ENCODE assay signal across 9 cellular contexts in the genomic region with DNA sequence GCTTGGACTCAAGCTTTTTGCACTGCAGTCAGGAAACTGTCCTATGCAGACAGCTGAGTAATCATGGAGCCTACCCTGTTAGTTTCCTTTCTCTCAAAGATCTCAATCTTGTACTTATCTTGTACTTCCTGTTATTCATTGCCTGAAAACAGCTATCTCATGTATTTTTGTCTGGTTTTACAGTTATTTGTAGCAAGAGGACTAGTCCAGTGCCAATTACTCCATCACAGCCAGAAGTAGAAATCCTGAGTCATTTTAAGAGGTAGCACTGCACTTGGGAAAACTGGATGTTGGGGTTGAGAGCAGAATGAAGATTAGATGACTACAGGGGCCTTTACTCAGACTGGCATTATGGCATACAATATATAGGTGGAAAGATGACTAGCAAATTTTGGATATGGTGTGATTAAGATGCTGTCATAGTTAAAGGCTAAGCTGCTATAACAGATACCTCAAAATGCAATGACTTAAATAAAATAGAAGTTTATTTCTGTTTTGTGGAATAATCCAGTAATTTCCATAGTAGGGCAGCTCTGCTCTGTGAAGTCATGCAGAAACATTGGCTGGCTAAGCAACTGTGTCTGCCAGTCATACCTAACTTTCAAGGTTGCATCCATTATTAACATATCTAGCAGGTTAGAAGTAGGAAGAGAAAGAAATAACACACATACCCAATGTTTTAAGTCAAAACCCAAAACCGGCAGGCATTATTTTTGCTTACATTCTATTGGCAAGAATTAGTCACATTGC. TPM values are rescaled to one million over a fixed set of nuclear protein-coding genes. Genes with fewer than 3 reads are reported as not detected.
DNase-seq lines count a peak whose midpoint lies in the region; ATAC-seq, FAIRE-seq and TF ChIP-seq lines count a peak whose summit lies in the region.
"Had no signal": no experiment of that assay in that cellular context is flagged by ENCODE, and none has a peak within 500 bp of the region (broad histone marks: within the 10 kb centered on the region; RNA-seq: fewer than 3 reads in every experiment).

No MANE protein-coding gene starts in this region.

- intact Hi-C loops in ascending aorta (cut with DNase I): no loop called here

- H3K36me3 ChIP-seq in ascending aorta (no peaks in the 10 kb centered on the region), neutrophil (no peaks in the 10 kb centered on the region), SJCRH30 (no peaks in the 10 kb centered on the region)

- H3K4me1 ChIP-seq in ascending aorta (no peaks in the 10 kb centered on the region), neutrophil (ENCODE audit: control insufficient read depth in 1 of 2, insufficient read depth in 1 of 2, low read depth in 1 of 2, low read length in 1 of 2) (peaks cover 0 to 9% of the 10 kb centered on the region in 2 experiments), SJCRH30 (no peaks in the 10 kb centered on the region)
- H3K4me1 ChIP-seq: A549 had no signal

- H3K27me3 ChIP-seq in ascending aorta (no peaks in the 10 kb centered on the region), neutrophil (no peaks in the 10 kb centered on the region), SJCRH30 (no peaks in the 10 kb centered on the region)

- peak; percentile 76 for ATAC-seq in HG03469 (IDR thresholded peaks at IDR 0.05; ENCODE audit: unreplicated experiment)
- ATAC-seq: A549 had no signal

- H3K4me3 ChIP-seq in ascending aorta (no peak overlapping the region), neutrophil (ENCODE audit: low read depth in 1 of 2, low read length in 1 of 2) (no peak overlapping the region), SJCRH30 (no peak overlapping the region)
- H3K4me3 ChIP-seq: A549 had no signal

- H3K27ac Mint-ChIP-seq in type B pancreatic cell: no peak overlapping the region

- H3K9me3 Mint-ChIP-seq in type B pancreatic cell: no peaks in the 10 kb centered on the region

- no peaks in the 10 kb centered on the region for H3K9me3 ChIP-seq in ascending aorta
- H3K9me3 ChIP-seq in neutrophil: no peaks in the 10 kb centered on the region
- H3K9me3 ChIP-seq in SJCRH30 (replicated peaks): 0 out of 2 replicates have a peak, but pooled peaks cover 3% of the 10 kb centered on the region

- H3K27ac ChIP-seq in ascending aorta: peak overlapping the region; percentile 31 to 58
- H3K27ac ChIP-seq in neutrophil: peak overlapping the region; percentile 50
- H3K27ac ChIP-seq in SJCRH30: no peak overlapping the region
- H3K27ac ChIP-seq: A549 had no signal

- no peaks in the 10 kb centered on the region for H3K4me1 Mint-ChIP-seq in type B pancreatic cell (ENCODE audit: unreplicated experiment)

- DNase-seq in NOMO-1 treated with DMSO at 0.1 percent for 48 hours (lab: John Stamatoyannopoulos, UW; ENCODE audit: unreplicated experiment): peak; percentile 48
- DNase-seq in NOMO-1 treated with dmso at 0.1 percent for 144 hours (lab: John Stamatoyannopoulos, UW; ENCODE audit: unreplicated experiment): no peak
- DNase-seq in ascending aorta (ENCODE audit: low spot score in 2 of 2): no peak
- no peak for DNase-seq in D721Med (ENCODE audit: insufficient read length, low spot score)
- no peak for DNase-seq in SJCRH30
- DNase-seq in type B pancreatic cell (ENCODE audit: extremely low spot score, unreplicated experiment): no peak

- no peak overlapping the region for H3K4me3 Mint-ChIP-seq in type B pancreatic cell

- TF ChIP-seq CTCF in ascending aorta (IDR thresholded peaks at IDR 0.05) (no peak), neutrophil (IDR thresholded peaks at IDR 0.05) (no peak), D721Med (IDR thresholded peaks at IDR 0.05; ENCODE audit: insufficient read depth, missing control alignments) (no peak), type B pancreatic cell (conservative IDR thresholded peaks at IDR 0.05) (no peak)

- peaks cover 25% of the 10 kb centered on the region for H3K27me3 Mint-ChIP-seq in type B pancreatic cell

- no peak for FAIRE-seq in D721Med (lab: Jason Lieb, UNC)

- H3K36me3 Mint-ChIP-seq in type B pancreatic cell: no peaks in the 10 kb centered on the region

RNA-seq across cellular contexts. Expression of a gene that starts 21.1 kb away (rescaled TPM):
- total RNA-seq in ascending aorta (69.3 TPM), type B pancreatic cell (ENCODE audit: low replicate concordance) (76.4 and 114 TPM in 2 replicates)
- 66.9 and 72.2 TPM in 2 replicates for total RNA-seq in SJCRH30 (2014; rRNA removed; shearing (Covaris generic))

RNA-seq across cellular contexts. Expression of a gene that starts 39.3 kb away (rescaled TPM):
- total RNA-seq in ascending aorta (20.5 TPM), type B pancreatic cell (ENCODE audit: low replicate concordance) (21.2 and 26.1 TPM in 2 replicates)
- 23.4 and 29.3 TPM in 2 replicates for total RNA-seq in SJCRH30 (2014; rRNA removed; shearing (Covaris generic))
